Comparison of ENCODE assay signal across 8 cellular contexts in genomic region chr17:63834431-63835166, GRCh38. TPM values are rescaled to one million over a fixed set of nuclear protein-coding genes. Genes with fewer than 3 reads are reported as not detected.
A peak's percentile ranks its signal among the peaks of the same experiment; 100 is the strongest.
DNase-seq lines count a peak whose midpoint lies in the region; ATAC-seq, FAIRE-seq and TF ChIP-seq lines count a peak whose summit lies in the region.

No MANE protein-coding gene starts in this region.

- peak overlapping the region in 3 of 6 donors; percentile 53 to 65 (median 62) for H3K27ac Mint-ChIP-seq in immature natural killer cell

- DNase-seq in D721Med (ENCODE audit: insufficient read length, low spot score) (no peak), NB4 (ENCODE audit: low read depth) (peak; percentile 87), SW480 (ENCODE audit: low spot score) (peak; percentile 79), astrocyte of the hippocampus (ENCODE audit: low read depth, low spot score) (peak; percentile 84), immature natural killer cell (peak; percentile 41 to 57 (median 43))
- peak in 2 of 3 donors; percentile 18 to 29 for DNase-seq in stimulated activated CD4-positive, alpha-beta T cell treated with anti-CD3 and anti-CD28 coated beads, TNF-alpha, amount 100 ng/mL, for 1 hour (ENCODE audit: low read depth in 3 of 3, low spot score in 1 of 3)

- H3K4me1 Mint-ChIP-seq in immature natural killer cell: peaks cover 34 to 66% of the 10 kb centered on the region in 2 donors

- peak; percentile 55 for ATAC-seq in GM21528 (IDR thresholded peaks at IDR 0.05; ENCODE audit: low FRiP score, unreplicated experiment)
- no peak for ATAC-seq in GM18861 (IDR thresholded peaks at IDR 0.05; ENCODE audit: unreplicated experiment)

- peaks cover 0 to 21% (median 4%) of the 10 kb centered on the region in 3 donors for H3K27me3 Mint-ChIP-seq in immature natural killer cell (ENCODE audit: low read depth in 3 of 3)

- H3K36me3 Mint-ChIP-seq in immature natural killer cell: peaks cover 0 to 37% (median 26%) of the 10 kb centered on the region in 3 donors

- TF ChIP-seq CTCF in D721Med (IDR thresholded peaks at IDR 0.05; ENCODE audit: insufficient read depth, missing control alignments): peak; percentile 87
- TF ChIP-seq CTCF in NB4 (IDR thresholded peaks at IDR 0.05; ENCODE audit: low read depth, low read length): peak; percentile 70

- no peaks in the 10 kb centered on the region for H3K9me3 Mint-ChIP-seq in immature natural killer cell

- no peak overlapping the region for H3K4me3 Mint-ChIP-seq in immature natural killer cell

- FAIRE-seq in D721Med (lab: Jason Lieb, UNC): no peak

- H3K4me3 ChIP-seq in NB4 (ENCODE audit: low read depth, low read length): no peak overlapping the region

- no peak for TF ChIP-seq POLR2A in NB4 (IDR thresholded peaks at IDR 0.05; ENCODE audit: extremely low read depth, insufficient read length)

RNA-seq across cellular contexts. Expression of gene FTSJ3, which starts 7.1 kb away (rescaled TPM):
- 10 to 100 TPM; 13.3 to 37.9 (median 19.0) TPM for polyA plus RNA-seq in immature natural killer cell

RNA-seq across cellular contexts. Expression of gene PSMC5, which starts 7.4 kb away (rescaled TPM):
- 100 to 1,000 TPM; 130 to 222 (median 148) TPM for polyA plus RNA-seq in immature natural killer cell

RNA-seq across cellular contexts. Expression of gene SMARCD2, which starts 7.9 kb away (rescaled TPM):
- 10 to 100 TPM; 77.9 to 83.7 (median 82.9) TPM for polyA plus RNA-seq in immature natural killer cell

RNA-seq across cellular contexts. Expression of gene CSH2, which starts 38.9 kb away (rescaled TPM):
- polyA plus RNA-seq in immature natural killer cell: not detected

RNA-seq across cellular contexts. Expression of gene GH2, which starts 47.1 kb away (rescaled TPM):
- not detected for polyA plus RNA-seq in immature natural killer cell
